12 cellular contexts compared by ENCODE assay signal in the genomic region with DNA sequence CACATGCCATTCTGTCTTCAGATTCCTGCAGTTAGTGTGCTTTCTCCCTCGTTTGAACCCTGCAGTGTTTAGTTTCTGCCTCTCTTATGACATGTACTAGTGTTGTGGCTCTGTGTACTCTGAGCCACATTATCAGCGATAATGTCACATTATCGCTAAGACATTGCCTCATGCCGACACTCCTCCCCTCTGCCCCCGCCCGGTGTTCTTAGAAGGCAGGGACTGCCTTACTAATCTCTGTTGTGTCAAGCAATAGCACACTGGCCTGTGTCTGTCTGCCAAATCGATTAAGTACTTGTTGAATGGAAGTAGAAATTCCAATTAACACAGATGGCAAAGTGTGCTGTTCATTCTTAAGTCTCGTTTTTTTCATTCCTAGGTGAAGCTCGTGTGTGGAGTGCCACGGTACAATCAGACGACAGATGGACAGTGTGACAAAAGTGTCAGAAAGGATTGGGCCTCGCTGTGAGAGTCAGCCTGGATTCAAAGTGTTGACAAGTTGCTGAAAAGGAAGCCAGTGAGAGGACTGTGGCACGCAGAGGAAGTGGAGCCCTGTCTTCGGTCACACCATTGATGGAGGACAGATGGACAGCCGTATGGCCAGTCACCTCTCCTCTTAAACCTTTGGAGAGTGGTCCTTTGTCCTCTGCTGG. TPM values are rescaled to one million over a fixed set of nuclear protein-coding genes. Genes with fewer than 3 reads are reported as not detected.
DNase-seq lines count a peak whose midpoint lies in the region; ATAC-seq and TF ChIP-seq lines count a peak whose summit lies in the region.
"Had no signal": no experiment of that assay in that cellular context is flagged by ENCODE, and none has a peak within 500 bp of the region (broad histone marks: within the 10 kb centered on the region; RNA-seq: fewer than 3 reads in every experiment).

No MANE protein-coding gene starts in this region.

- H3K4me1 Mint-ChIP-seq in HFFc6 (ENCODE audit: low read depth) (peaks cover 60% of the 10 kb centered on the region), WTC11 (peaks cover 4% of the 10 kb centered on the region)
- peaks cover 87% of the 10 kb centered on the region for H3K4me1 Mint-ChIP-seq in activated naive CD8-positive, alpha-beta T cell treated with anti-CD3 and anti-CD28 coated beads, Interleukin-2, amount 50 U/mL, for 24 hours

- ATAC-seq in activated naive CD8-positive, alpha-beta T cell treated with anti-CD3 and anti-CD28 coated beads, Interleukin-2, amount 50 U/mL, for 24 hours = no peak
- ATAC-seq in left ventricle myocardium superior = peak; percentile 79
- ATAC-seq in sciatic nerve = peak; percentile 40
- no peak for ATAC-seq in WTC11

- peak overlapping the region; percentile 62 for H3K4me3 Mint-ChIP-seq in HFFc6
- no peak overlapping the region for H3K4me3 Mint-ChIP-seq in activated naive CD8-positive, alpha-beta T cell treated with anti-CD3 and anti-CD28 coated beads, Interleukin-2, amount 50 U/mL, for 24 hours
- H3K4me3 Mint-ChIP-seq in WTC11 = no peak overlapping the region
- H3K4me3 Mint-ChIP-seq: memory B cell had no signal

- peaks cover 15% of the 10 kb centered on the region for H3K36me3 Mint-ChIP-seq in HFFc6 (ENCODE audit: low read depth)
- H3K36me3 Mint-ChIP-seq in activated naive CD8-positive, alpha-beta T cell treated with anti-CD3 and anti-CD28 coated beads, Interleukin-2, amount 50 U/mL, for 24 hours (ENCODE audit: low read depth) = peaks cover 30% of the 10 kb centered on the region
- peaks cover 8% of the 10 kb centered on the region for H3K36me3 Mint-ChIP-seq in WTC11

- H3K27me3 Mint-ChIP-seq in HFFc6 (ENCODE audit: insufficient read depth) = no peaks in the 10 kb centered on the region; the same call in 1 of the 2 replicates
- H3K27me3 Mint-ChIP-seq in activated naive CD8-positive, alpha-beta T cell treated with anti-CD3 and anti-CD28 coated beads, Interleukin-2, amount 50 U/mL, for 24 hours = no peaks in the 10 kb centered on the region
- H3K27me3 Mint-ChIP-seq in WTC11 (ENCODE audit: low read depth) = peaks cover 13% of the 10 kb centered on the region
- H3K27me3 Mint-ChIP-seq: memory B cell had no signal

- H3K27ac Mint-ChIP-seq in HFFc6 = peak overlapping the region; percentile 77
- peak overlapping the region; percentile 30 for H3K27ac Mint-ChIP-seq in activated naive CD8-positive, alpha-beta T cell treated with anti-CD3 and anti-CD28 coated beads, Interleukin-2, amount 50 U/mL, for 24 hours
- H3K27ac Mint-ChIP-seq in WTC11 = no peak overlapping the region
- H3K27ac Mint-ChIP-seq: memory B cell had no signal

- POLR2A ChIA-PET in WTC11 (lab: Charles Lee) = interaction anchor here (0.6 kb wide), 1 partner anchor 780 kb away, joined by 7 read pairs; no protein-coding TSS in a partner anchor

- TF ChIP-seq CTCF in HFFc6 (IDR thresholded peaks at IDR 0.05) (no peak), WTC11 (IDR thresholded peaks at IDR 0.05) (no peak)

- H3K9me3 Mint-ChIP-seq in HFFc6 = no peaks in the 10 kb centered on the region
- H3K9me3 Mint-ChIP-seq in activated naive CD8-positive, alpha-beta T cell treated with anti-CD3 and anti-CD28 coated beads, Interleukin-2, amount 50 U/mL, for 24 hours = no peaks in the 10 kb centered on the region
- no peaks in the 10 kb centered on the region for H3K9me3 Mint-ChIP-seq in WTC11
- H3K9me3 Mint-ChIP-seq: memory B cell had no signal

- no peak for DNase-seq in HFFc6
- no peak for DNase-seq in activated naive CD8-positive, alpha-beta T cell treated with anti-CD3 and anti-CD28 coated beads, Interleukin-2, amount 50 U/mL, for 24 hours
- DNase-seq in left ventricle myocardium superior = peak; percentile 65
- no peak for DNase-seq in sciatic nerve (ENCODE audit: low spot score)
- DNase-seq in middle frontal gyrus (ENCODE audit: extremely low spot score, low spot score) = no peak
- no peak for DNase-seq in epidermal melanocyte (ENCODE audit: insufficient read length, low spot score)
- no peak for DNase-seq in GDM1 (lab: John Stamatoyannopoulos, UW)
- DNase-seq in WTC11 (ENCODE audit: low spot score) = no peak
- DNase-seq: activated T-cell treated with anti-CD3 and anti-CD28 coated beads for 4 hours, NCI-H1417 treated with DMSO at 0.1 percent for 48 hours, T1000 had no signal

- CTCF ChIA-PET in WTC11 (lab: Charles Lee) = no interaction called here

- intact Hi-C loops in left ventricle myocardium superior (cut with micrococcal nuclease) (no loop called here), sciatic nerve (cut with DNase I) (no loop called here)

TF ChIP-seq in WTC11, 78 proteins besides CTCF, POLR2A, EP300 and RAD21 (continues in another document):
- no peak for TF ChIP-seq ZNF671 (CRISPR knock-in tag; IDR thresholded peaks at IDR 0.05)
- TF ChIP-seq ZNF416 (CRISPR knock-in tag; IDR thresholded peaks at IDR 0.05) = no peak
- no peak for TF ChIP-seq EMX1 (CRISPR knock-in tag; IDR thresholded peaks at IDR 0.05)
- TF ChIP-seq JUN (CRISPR knock-in tag; IDR thresholded peaks at IDR 0.05) = no peak
- TF ChIP-seq GABPB1 (CRISPR knock-in tag; IDR thresholded peaks at IDR 0.05) = no peak
- TF ChIP-seq, protein P1, sequence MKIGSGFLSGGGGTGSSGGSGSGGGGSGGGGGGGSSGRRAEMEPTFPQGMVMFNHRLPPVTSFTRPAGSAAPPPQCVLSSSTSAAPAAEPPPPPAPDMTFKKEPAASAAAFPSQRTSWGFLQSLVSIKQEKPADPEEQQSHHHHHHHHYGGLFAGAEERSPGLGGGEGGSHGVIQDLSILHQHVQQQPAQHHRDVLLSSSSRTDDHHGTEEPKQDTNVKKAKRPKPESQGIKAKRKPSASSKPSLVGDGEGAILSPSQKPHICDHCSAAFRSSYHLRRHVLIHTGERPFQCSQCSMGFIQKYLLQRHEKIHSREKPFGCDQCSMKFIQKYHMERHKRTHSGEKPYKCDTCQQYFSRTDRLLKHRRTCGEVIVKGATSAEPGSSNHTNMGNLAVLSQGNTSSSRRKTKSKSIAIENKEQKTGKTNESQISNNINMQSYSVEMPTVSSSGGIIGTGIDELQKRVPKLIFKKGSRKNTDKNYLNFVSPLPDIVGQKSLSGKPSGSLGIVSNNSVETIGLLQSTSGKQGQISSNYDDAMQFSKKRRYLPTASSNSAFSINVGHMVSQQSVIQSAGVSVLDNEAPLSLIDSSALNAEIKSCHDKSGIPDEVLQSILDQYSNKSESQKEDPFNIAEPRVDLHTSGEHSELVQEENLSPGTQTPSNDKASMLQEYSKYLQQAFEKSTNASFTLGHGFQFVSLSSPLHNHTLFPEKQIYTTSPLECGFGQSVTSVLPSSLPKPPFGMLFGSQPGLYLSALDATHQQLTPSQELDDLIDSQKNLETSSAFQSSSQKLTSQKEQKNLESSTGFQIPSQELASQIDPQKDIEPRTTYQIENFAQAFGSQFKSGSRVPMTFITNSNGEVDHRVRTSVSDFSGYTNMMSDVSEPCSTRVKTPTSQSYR (CRISPR knock-in tag; IDR thresholded peaks at IDR 0.05) = no peak
- TF ChIP-seq, protein P2, sequence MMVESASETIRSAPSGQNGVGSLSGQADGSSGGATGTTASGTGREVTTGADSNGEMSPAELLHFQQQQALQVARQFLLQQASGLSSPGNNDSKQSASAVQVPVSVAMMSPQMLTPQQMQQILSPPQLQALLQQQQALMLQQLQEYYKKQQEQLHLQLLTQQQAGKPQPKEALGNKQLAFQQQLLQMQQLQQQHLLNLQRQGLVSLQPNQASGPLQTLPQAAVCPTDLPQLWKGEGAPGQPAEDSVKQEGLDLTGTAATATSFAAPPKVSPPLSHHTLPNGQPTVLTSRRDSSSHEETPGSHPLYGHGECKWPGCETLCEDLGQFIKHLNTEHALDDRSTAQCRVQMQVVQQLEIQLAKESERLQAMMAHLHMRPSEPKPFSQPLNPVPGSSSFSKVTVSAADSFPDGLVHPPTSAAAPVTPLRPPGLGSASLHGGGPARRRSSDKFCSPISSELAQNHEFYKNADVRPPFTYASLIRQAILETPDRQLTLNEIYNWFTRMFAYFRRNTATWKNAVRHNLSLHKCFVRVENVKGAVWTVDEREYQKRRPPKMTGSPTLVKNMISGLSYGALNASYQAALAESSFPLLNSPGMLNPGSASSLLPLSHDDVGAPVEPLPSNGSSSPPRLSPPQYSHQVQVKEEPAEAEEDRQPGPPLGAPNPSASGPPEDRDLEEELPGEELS (CRISPR knock-in tag; IDR thresholded peaks at IDR 0.05) = no peak
- no peak for TF ChIP-seq ZNF396 (CRISPR knock-in tag; IDR thresholded peaks at IDR 0.05; ENCODE audit: borderline replicate concordance)
- TF ChIP-seq MXD4 (CRISPR knock-in tag; IDR thresholded peaks at IDR 0.05; ENCODE audit: borderline replicate concordance) = no peak
- TF ChIP-seq, protein P3, sequence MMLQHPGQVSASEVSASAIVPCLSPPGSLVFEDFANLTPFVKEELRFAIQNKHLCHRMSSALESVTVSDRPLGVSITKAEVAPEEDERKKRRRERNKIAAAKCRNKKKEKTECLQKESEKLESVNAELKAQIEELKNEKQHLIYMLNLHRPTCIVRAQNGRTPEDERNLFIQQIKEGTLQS (CRISPR knock-in tag; conservative IDR thresholded peaks at IDR 0.05) = no peak
- TF ChIP-seq, protein P4, sequence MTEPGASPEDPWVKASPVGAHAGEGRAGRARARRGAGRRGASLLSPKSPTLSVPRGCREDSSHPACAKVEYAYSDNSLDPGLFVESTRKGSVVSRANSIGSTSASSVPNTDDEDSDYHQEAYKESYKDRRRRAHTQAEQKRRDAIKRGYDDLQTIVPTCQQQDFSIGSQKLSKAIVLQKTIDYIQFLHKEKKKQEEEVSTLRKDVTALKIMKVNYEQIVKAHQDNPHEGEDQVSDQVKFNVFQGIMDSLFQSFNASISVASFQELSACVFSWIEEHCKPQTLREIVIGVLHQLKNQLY (CRISPR knock-in tag; IDR thresholded peaks at IDR 0.05) = no peak
- TF ChIP-seq, protein P5, sequence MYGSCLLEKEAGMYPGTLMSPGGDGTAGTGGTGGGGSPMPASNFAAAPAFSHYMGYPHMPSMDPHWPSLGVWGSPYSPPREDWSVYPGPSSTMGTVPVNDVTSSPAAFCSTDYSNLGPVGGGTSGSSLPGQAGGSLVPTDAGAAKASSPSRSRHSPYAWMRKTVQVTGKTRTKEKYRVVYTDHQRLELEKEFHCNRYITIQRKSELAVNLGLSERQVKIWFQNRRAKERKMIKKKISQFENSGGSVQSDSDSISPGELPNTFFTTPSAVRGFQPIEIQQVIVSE (CRISPR knock-in tag; IDR thresholded peaks at IDR 0.05; ENCODE audit: borderline replicate concordance) = no peak
- TF ChIP-seq MYBL2 (CRISPR knock-in tag; IDR thresholded peaks at IDR 0.05) = no peak

RNA-seq across cellular contexts. Expression of a gene that starts 10.5 kb away (rescaled TPM):
- total RNA-seq in HFFc6 (2021; fragmentation: NEBNext Ultra II Directional; extraction: Animal tissue kit (Norgen Biotek cat#: 25700)) = 10 to 100 TPM; 19.6 to 26.4 (median 22.4) TPM
- 119 TPM for total RNA-seq in left ventricle myocardium superior
- total RNA-seq in sciatic nerve = 288 TPM
- 10.1 to 11.3 TPM (median 11.1 TPM) in 3 replicates for total RNA-seq in WTC11 (2021)

Comparison
In these comparisons a context has a peak if more than half of its experiments do, and no peak if none do; other contexts are left out.
1. ATAC-seq: peak in left ventricle myocardium superior (single experiment) and sciatic nerve (single experiment); none in activated naive CD8-positive, alpha-beta T cell treated with anti-CD3 and anti-CD28 coated beads, Interleukin-2, amount 50 U/mL, for 24 hours (single experiment) and WTC11 (single experiment).